In the genomic region with DNA sequence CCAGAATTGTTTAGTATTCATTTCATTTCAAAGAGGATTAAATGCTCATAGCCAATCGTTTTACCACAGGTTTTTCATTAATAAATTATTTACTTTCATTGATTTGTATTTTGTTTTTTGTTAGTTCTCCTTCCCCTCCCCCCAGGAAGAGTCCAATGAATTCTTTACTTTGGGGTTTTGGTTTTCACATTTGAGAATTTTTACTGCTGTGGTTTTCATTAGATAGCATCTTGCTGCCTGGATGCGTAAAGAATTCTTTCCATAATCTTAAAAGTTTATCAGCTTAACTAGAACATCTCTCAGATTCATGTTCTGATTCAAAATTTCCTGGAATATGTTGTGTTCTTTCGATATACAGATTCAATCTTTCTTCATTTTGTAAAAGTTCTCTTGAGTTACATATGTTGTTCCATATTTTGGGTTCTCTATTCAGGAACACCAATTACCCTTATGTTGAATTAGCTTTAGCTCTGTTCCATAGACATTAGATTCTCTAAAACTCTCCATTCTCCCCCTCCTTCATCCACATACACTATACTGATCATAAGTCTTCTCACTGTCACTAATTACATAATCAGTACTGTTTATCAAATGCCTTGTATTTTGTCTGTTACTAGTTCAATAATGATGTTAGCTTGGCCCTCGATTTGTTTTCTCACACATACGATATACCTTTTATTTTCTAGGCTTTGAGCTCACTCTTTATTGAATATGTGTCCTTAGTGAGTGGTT, we compare ENCODE assay signal across 18 cellular contexts.
DNase-seq lines count a peak whose midpoint lies in the region; ATAC-seq and TF ChIP-seq lines count a peak whose summit lies in the region.
"Had no signal": no experiment of that assay in that cellular context is flagged by ENCODE, and none has a peak within 500 bp of the region (broad histone marks: within the 10 kb centered on the region; RNA-seq: fewer than 3 reads in every experiment).

No MANE protein-coding gene starts in this region.

- H3K27me3 ChIP-seq in KMS-11 (ENCODE audit: insufficient read depth, low read depth) (no peaks in the 10 kb centered on the region), GM23338 (ENCODE audit: insufficient read depth) (no peaks in the 10 kb centered on the region)
- H3K27me3 ChIP-seq: colonic mucosa had no signal

- H3K9me3 Mint-ChIP-seq in activated CD8-positive, alpha-beta T cell treated with anti-CD3 and anti-CD28 coated beads for 36 hours = peaks cover 4% of the 10 kb centered on the region
- H3K9me3 Mint-ChIP-seq in activated CD8-positive, alpha-beta T cell treated with anti-CD3 and anti-CD28 coated beads, Interleukin-2, amount 10 ng/mL, durations not matched to agents 7 days and 5 days (ENCODE audit: insufficient read depth) = peaks cover 8% of the 10 kb centered on the region
- H3K9me3 Mint-ChIP-seq in osteocyte (ENCODE audit: unreplicated experiment) (no peaks in the 10 kb centered on the region), GM23338 (no peaks in the 10 kb centered on the region)

- H3K4me3 ChIP-seq in KMS-11 (IDR thresholded peaks at IDR 0.05; ENCODE audit: insufficient read depth, low read depth, low read length) (no peak overlapping the region), GM23338 (no peak overlapping the region)
- H3K4me3 ChIP-seq: colonic mucosa, prostate gland had no signal

- no peak for DNase-seq in activated CD8-positive, alpha-beta T cell treated with anti-CD3 and anti-CD28 coated beads for 36 hours
- DNase-seq in activated CD8-positive, alpha-beta T cell treated with anti-CD3 and anti-CD28 coated beads, Interleukin-2, amount 10 ng/mL, durations not matched to agents 7 days and 5 days = no peak
- DNase-seq in amniotic epithelial cell (ENCODE audit: low read depth) = peak; percentile 40
- DNase-seq in osteocyte (ENCODE audit: extremely low spot score, unreplicated experiment) = no peak
- DNase-seq in AG08396 (ENCODE audit: low spot score) = no peak
- no peak for DNase-seq in GM23338 (ENCODE audit: low spot score)
- DNase-seq: activated naive CD4-positive, alpha-beta T cell treated with anti-CD3 and anti-CD28 coated beads, Interleukin-2, amount 10 ng/mL, durations not matched to agents 7 days and 5 days; colonic mucosa; DMS79; left colon; midbrain; NCI-H1436; NCI-H526; stimulated activated naive CD4-positive, alpha-beta T cell treated with Interleukin-2 at 50 U/mL for 16 hours had no signal

- H3F3A ChIP-seq in GM23338 (replicated peaks; ENCODE audit: low read depth) = no peaks in the 10 kb centered on the region

- H2AFZ ChIP-seq in KMS-11 (ENCODE audit: low read depth) = no peak overlapping the region
- H2AFZ ChIP-seq in GM23338 = no peak overlapping the region

- H3K9me2 ChIP-seq in GM23338 (ENCODE audit: insufficient read depth) = no peaks in the 10 kb centered on the region

- no peak for ATAC-seq in activated CD8-positive, alpha-beta T cell treated with anti-CD3 and anti-CD28 coated beads for 36 hours
- ATAC-seq in activated CD8-positive, alpha-beta T cell treated with anti-CD3 and anti-CD28 coated beads, Interleukin-2, amount 10 ng/mL, durations not matched to agents 7 days and 5 days = no peak
- ATAC-seq in GM23338 = no peak
- no peak for ATAC-seq in GM19463 (IDR thresholded peaks at IDR 0.05; ENCODE audit: unreplicated experiment)
- ATAC-seq: left colon had no signal

- H3K4me1 ChIP-seq in KMS-11 (ENCODE audit: low read depth, poor library complexity, severe bottlenecking) (peaks cover 51% of the 10 kb centered on the region), GM23338 (ENCODE audit: insufficient read depth) (peaks cover 7% of the 10 kb centered on the region; the same call in 1 of the 2 replicates)
- H3K4me1 ChIP-seq: colonic mucosa, prostate gland had no signal

- CTCF ChIA-PET in activated CD8-positive, alpha-beta T cell treated with anti-CD3 and anti-CD28 coated beads for 36 hours (lab: Charles Lee) = interaction anchor here (1.2 to 2.3 kb wide), 3 partner anchors 28 to 35 kb away, joined by 3 to 9 read pairs (median 4); no protein-coding TSS in a partner anchor
- CTCF ChIA-PET in activated CD8-positive, alpha-beta T cell treated with anti-CD3 and anti-CD28 coated beads, Interleukin-2, amount 10 ng/mL, durations not matched to agents 7 days and 5 days (lab: Charles Lee) = interaction anchor here (1.5 to 2.7 kb wide), 2 partner anchors 9 to 30 kb away, joined by 5 to 11 read pairs; no protein-coding TSS in a partner anchor

- peak overlapping the region; percentile 34 for H3K27ac Mint-ChIP-seq in activated CD8-positive, alpha-beta T cell treated with anti-CD3 and anti-CD28 coated beads for 36 hours
- H3K27ac Mint-ChIP-seq in activated CD8-positive, alpha-beta T cell treated with anti-CD3 and anti-CD28 coated beads, Interleukin-2, amount 10 ng/mL, durations not matched to agents 7 days and 5 days = no peak overlapping the region
- peak overlapping the region; percentile 25 for H3K27ac Mint-ChIP-seq in osteocyte (ENCODE audit: unreplicated experiment)
- H3K27ac Mint-ChIP-seq in GM23338 = no peak overlapping the region
- H3K27ac Mint-ChIP-seq: activated naive CD4-positive, alpha-beta T cell treated with anti-CD3 and anti-CD28 coated beads, Interleukin-2, amount 10 ng/mL, durations not matched to agents 7 days and 5 days had no signal

- intact Hi-C loops in activated CD8-positive, alpha-beta T cell treated with anti-CD3 and anti-CD28 coated beads for 36 hours (cut with micrococcal nuclease) = no loop called here

- POLR2A ChIA-PET in activated CD8-positive, alpha-beta T cell treated with anti-CD3 and anti-CD28 coated beads for 36 hours (lab: Charles Lee) = no interaction called here
- POLR2A ChIA-PET in activated CD8-positive, alpha-beta T cell treated with anti-CD3 and anti-CD28 coated beads, Interleukin-2, amount 10 ng/mL, durations not matched to agents 7 days and 5 days (lab: Charles Lee) = no interaction called here

- no peak overlapping the region for H3K9ac ChIP-seq in KMS-11

- TF ChIP-seq CTCF in activated CD8-positive, alpha-beta T cell treated with anti-CD3 and anti-CD28 coated beads for 36 hours (IDR thresholded peaks at IDR 0.05) = no peak
- TF ChIP-seq CTCF in KMS-11 (conservative IDR thresholded peaks at IDR 0.05; ENCODE audit: low read depth, low read length) (no peak), osteocyte (IDR thresholded peaks at IDR 0.05) (no peak), GM23338 (conservative IDR thresholded peaks at IDR 0.05; ENCODE audit: low read depth in 2 of 2) (no peak)

- H3K36me3 Mint-ChIP-seq in activated CD8-positive, alpha-beta T cell treated with anti-CD3 and anti-CD28 coated beads for 36 hours (ENCODE audit: low read depth) = peaks cover 34% of the 10 kb centered on the region
- H3K36me3 Mint-ChIP-seq in activated CD8-positive, alpha-beta T cell treated with anti-CD3 and anti-CD28 coated beads, Interleukin-2, amount 10 ng/mL, durations not matched to agents 7 days and 5 days (ENCODE audit: low read depth) = peaks cover 23% of the 10 kb centered on the region
- no peaks in the 10 kb centered on the region for H3K36me3 Mint-ChIP-seq in osteocyte (ENCODE audit: unreplicated experiment)
- no peaks in the 10 kb centered on the region for H3K36me3 Mint-ChIP-seq in GM23338 (ENCODE audit: low read depth)

- no peak overlapping the region for H3K4me3 Mint-ChIP-seq in activated CD8-positive, alpha-beta T cell treated with anti-CD3 and anti-CD28 coated beads for 36 hours
- H3K4me3 Mint-ChIP-seq in activated CD8-positive, alpha-beta T cell treated with anti-CD3 and anti-CD28 coated beads, Interleukin-2, amount 10 ng/mL, durations not matched to agents 7 days and 5 days = no peak overlapping the region
- H3K4me3 Mint-ChIP-seq in osteocyte (ENCODE audit: unreplicated experiment) (no peak overlapping the region), GM23338 (no peak overlapping the region)
- H3K4me3 Mint-ChIP-seq: activated naive CD4-positive, alpha-beta T cell treated with anti-CD3 and anti-CD28 coated beads, Interleukin-2, amount 10 ng/mL, durations not matched to agents 7 days and 5 days had no signal

- no peaks in the 10 kb centered on the region for H4K20me1 ChIP-seq in KMS-11 (ENCODE audit: insufficient read depth)
- no peaks in the 10 kb centered on the region for H4K20me1 ChIP-seq in GM23338 (replicated peaks; ENCODE audit: insufficient read depth)

- H3K79me2 ChIP-seq in KMS-11 (ENCODE audit: insufficient read depth, low read depth) (no peaks in the 10 kb centered on the region), GM23338 (replicated peaks; ENCODE audit: insufficient read depth) (no peaks in the 10 kb centered on the region)

- peaks cover 50% of the 10 kb centered on the region for H3K4me1 Mint-ChIP-seq in activated CD8-positive, alpha-beta T cell treated with anti-CD3 and anti-CD28 coated beads for 36 hours (ENCODE audit: low read depth)
- peaks cover 41% of the 10 kb centered on the region for H3K4me1 Mint-ChIP-seq in activated CD8-positive, alpha-beta T cell treated with anti-CD3 and anti-CD28 coated beads, Interleukin-2, amount 10 ng/mL, durations not matched to agents 7 days and 5 days (ENCODE audit: low read depth)
- peaks cover 73% of the 10 kb centered on the region for H3K4me1 Mint-ChIP-seq in osteocyte (ENCODE audit: unreplicated experiment)
- H3K4me1 Mint-ChIP-seq in GM23338 = peaks cover 21% of the 10 kb centered on the region

- H3K27ac ChIP-seq in KMS-11 (no peak overlapping the region), GM23338 (ENCODE audit: low read depth) (no peak overlapping the region)
- H3K27ac ChIP-seq: C4-2B, colonic mucosa, prostate gland had no signal

- no peaks in the 10 kb centered on the region for H3K27me3 Mint-ChIP-seq in activated CD8-positive, alpha-beta T cell treated with anti-CD3 and anti-CD28 coated beads for 36 hours
- H3K27me3 Mint-ChIP-seq in activated CD8-positive, alpha-beta T cell treated with anti-CD3 and anti-CD28 coated beads, Interleukin-2, amount 10 ng/mL, durations not matched to agents 7 days and 5 days (ENCODE audit: low read depth) = no peaks in the 10 kb centered on the region
- no peaks in the 10 kb centered on the region for H3K27me3 Mint-ChIP-seq in osteocyte (ENCODE audit: unreplicated experiment)
- no peaks in the 10 kb centered on the region for H3K27me3 Mint-ChIP-seq in GM23338 (ENCODE audit: insufficient read depth, low read depth, poor library complexity)
- H3K27me3 Mint-ChIP-seq: activated naive CD4-positive, alpha-beta T cell treated with anti-CD3 and anti-CD28 coated beads, Interleukin-2, amount 10 ng/mL, durations not matched to agents 7 days and 5 days had no signal

- H3K4me2 ChIP-seq in KMS-11 (peak overlapping the region; percentile 50; the same call in 1 of the 2 replicates), GM23338 (no peak overlapping the region)

- H3K36me3 ChIP-seq in KMS-11 (ENCODE audit: insufficient read depth) (no peaks in the 10 kb centered on the region), GM23338 (ENCODE audit: insufficient read depth) (no peaks in the 10 kb centered on the region)
- H3K36me3 ChIP-seq: colonic mucosa, prostate gland had no signal

Comparison
In these comparisons a context has a peak if more than half of its experiments do, and no peak if none do; other contexts are left out.
1. H3K27ac Mint-ChIP-seq: peak in activated CD8-positive, alpha-beta T cell treated with anti-CD3 and anti-CD28 coated beads for 36 hours (single experiment) and osteocyte (single experiment); none in activated CD8-positive, alpha-beta T cell treated with anti-CD3 and anti-CD28 coated beads, Interleukin-2, amount 10 ng/mL, durations not matched to agents 7 days and 5 days (single experiment) and GM23338 (single experiment).